19 cellular contexts compared by ENCODE assay signal in genomic region chr4:97038146-97038516, GRCh38.
"Had no signal": no experiment of that assay in that cellular context is flagged by ENCODE, and none has a peak within 500 bp of the region (broad histone marks: within the 10 kb centered on the region; RNA-seq: fewer than 3 reads in every experiment).

No MANE protein-coding gene starts in this region.

- H3K36me3 ChIP-seq: cardiac muscle cell, stomach, upper lobe of left lung had no signal

- H3K27me3 ChIP-seq: cardiac muscle cell, dorsolateral prefrontal cortex, stomach, upper lobe of left lung had no signal

- H3K4me1 Mint-ChIP-seq: activated B cell treated with CpG ODN at 0.5 μM for 24 hours; activated CD8-positive, alpha-beta memory T cell treated with anti-CD3 and anti-CD28 coated beads, Interleukin-2, amount 10 ng/mL, durations not matched to agents 7 days and 5 days; activated naive CD8-positive, alpha-beta T cell treated with anti-CD3 and anti-CD28 coated beads, Interleukin-2, amount 10 ng/mL, durations not matched to agents 7 days and 5 days; stimulated activated effector memory CD8-positive, alpha-beta T cell treated with anti-CD3 and anti-CD28 coated beads, Interleukin-12 subunit alpha, Interleukin-12 subunit beta, amount 100 ng/mL, for 72 hours had no signal

- H3K27ac ChIP-seq: cardiac muscle cell, dorsolateral prefrontal cortex, skin epidermis, stomach, upper lobe of left lung had no signal

- H3K4me3 Mint-ChIP-seq: activated B cell treated with CpG ODN at 0.5 μM for 24 hours; activated CD4-positive, alpha-beta memory T cell treated with anti-CD3 and anti-CD28 coated beads for 36 hours; activated CD8-positive, alpha-beta memory T cell treated with anti-CD3 and anti-CD28 coated beads, Interleukin-2, amount 10 ng/mL, durations not matched to agents 7 days and 5 days; activated naive CD8-positive, alpha-beta T cell treated with anti-CD3 and anti-CD28 coated beads, Interleukin-2, amount 10 ng/mL, durations not matched to agents 7 days and 5 days; neural crest cell; stimulated activated effector memory CD8-positive, alpha-beta T cell treated with anti-CD3 and anti-CD28 coated beads, Interleukin-12 subunit alpha, Interleukin-12 subunit beta, amount 100 ng/mL, for 72 hours had no signal

- H3K27me3 Mint-ChIP-seq: activated B cell treated with CpG ODN at 0.5 μM for 24 hours; activated CD4-positive, alpha-beta memory T cell treated with anti-CD3 and anti-CD28 coated beads for 36 hours; activated CD8-positive, alpha-beta memory T cell treated with anti-CD3 and anti-CD28 coated beads, Interleukin-2, amount 10 ng/mL, durations not matched to agents 7 days and 5 days; activated naive CD8-positive, alpha-beta T cell treated with anti-CD3 and anti-CD28 coated beads, Interleukin-2, amount 10 ng/mL, durations not matched to agents 7 days and 5 days had no signal

- H3K9me3 Mint-ChIP-seq: activated CD4-positive, alpha-beta memory T cell treated with anti-CD3 and anti-CD28 coated beads for 36 hours; neural crest cell had no signal

- H3K36me3 Mint-ChIP-seq: activated CD4-positive, alpha-beta memory T cell treated with anti-CD3 and anti-CD28 coated beads for 36 hours; activated CD8-positive, alpha-beta memory T cell treated with anti-CD3 and anti-CD28 coated beads, Interleukin-2, amount 10 ng/mL, durations not matched to agents 7 days and 5 days; activated naive CD8-positive, alpha-beta T cell treated with anti-CD3 and anti-CD28 coated beads, Interleukin-2, amount 10 ng/mL, durations not matched to agents 7 days and 5 days; stimulated activated effector memory CD8-positive, alpha-beta T cell treated with anti-CD3 and anti-CD28 coated beads, Interleukin-12 subunit alpha, Interleukin-12 subunit beta, amount 100 ng/mL, for 72 hours had no signal

- H3K27ac Mint-ChIP-seq: activated B cell treated with CpG ODN at 0.5 μM for 24 hours; activated CD4-positive, alpha-beta memory T cell treated with anti-CD3 and anti-CD28 coated beads for 36 hours; activated CD8-positive, alpha-beta memory T cell treated with anti-CD3 and anti-CD28 coated beads, Interleukin-2, amount 10 ng/mL, durations not matched to agents 7 days and 5 days; activated naive CD8-positive, alpha-beta T cell treated with anti-CD3 and anti-CD28 coated beads, Interleukin-2, amount 10 ng/mL, durations not matched to agents 7 days and 5 days; stimulated activated effector memory CD8-positive, alpha-beta T cell treated with anti-CD3 and anti-CD28 coated beads, Interleukin-12 subunit alpha, Interleukin-12 subunit beta, amount 100 ng/mL, for 72 hours had no signal

- H3K9me3 ChIP-seq: stomach, upper lobe of left lung had no signal

- H3K4me1 ChIP-seq: stomach, upper lobe of left lung had no signal

- ATAC-seq: activated CD8-positive, alpha-beta memory T cell treated with anti-CD3 and anti-CD28 coated beads, Interleukin-2, amount 10 ng/mL, durations not matched to agents 7 days and 5 days; left lobe of liver; stimulated activated effector memory CD8-positive, alpha-beta T cell treated with anti-CD3 and anti-CD28 coated beads, Interleukin-12 subunit alpha, Interleukin-12 subunit beta, amount 100 ng/mL, for 72 hours had no signal

- H3K4me3 ChIP-seq: cardiac muscle cell, dorsolateral prefrontal cortex, skin epidermis, stomach, upper lobe of left lung had no signal

- DNase-seq: activated B cell treated with CpG ODN at 0.5 μM for 24 hours; activated CD4-positive, alpha-beta memory T cell treated with anti-CD3 and anti-CD28 coated beads for 36 hours; activated CD4-positive, alpha-beta T cell treated with anti-CD3 and anti-CD28 coated beads for 4 hours; activated CD8-positive, alpha-beta memory T cell treated with anti-CD3 and anti-CD28 coated beads, Interleukin-2, amount 10 ng/mL, durations not matched to agents 7 days and 5 days; activated naive CD4-positive, alpha-beta T cell treated with Interleukin-2 at 50 U/mL for 16 hours; activated naive CD8-positive, alpha-beta T cell treated with anti-CD3 and anti-CD28 coated beads, Interleukin-2, amount 10 ng/mL, durations not matched to agents 7 days and 5 days; amygdala; dorsolateral prefrontal cortex; foreskin melanocyte; hippocampal formation; stimulated activated CD4-positive, alpha-beta T cell treated with anti-CD3 and anti-CD28 coated beads, Interleukin-15, amount 100 ng/mL, for 24 hours; stimulated activated CD4-positive, alpha-beta T cell treated with anti-CD3 and anti-CD28 coated beads, Interleukin-4, amount 100 ng/mL, for 24 hours; stomach had no signal
